Comparison of ENCODE assay signal across 1 cellular context in genomic region chr17:8173056-8173870, GRCh38.
TF ChIP-seq lines count a peak whose summit lies in the region.

No MANE protein-coding gene starts in this region.

TF ChIP-seq in Ishikawa, 13 proteins besides CTCF, POLR2A, EP300 and RAD21 (continued from another document):
- TF ChIP-seq, protein P1, sequence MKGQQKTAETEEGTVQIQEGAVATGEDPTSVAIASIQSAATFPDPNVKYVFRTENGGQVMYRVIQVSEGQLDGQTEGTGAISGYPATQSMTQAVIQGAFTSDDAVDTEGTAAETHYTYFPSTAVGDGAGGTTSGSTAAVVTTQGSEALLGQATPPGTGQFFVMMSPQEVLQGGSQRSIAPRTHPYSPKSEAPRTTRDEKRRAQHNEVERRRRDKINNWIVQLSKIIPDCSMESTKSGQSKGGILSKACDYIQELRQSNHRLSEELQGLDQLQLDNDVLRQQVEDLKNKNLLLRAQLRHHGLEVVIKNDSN (IDR thresholded peaks at IDR 0.05): peak; percentile 36; the same call in 1 of the 2 replicates
- no peak for TF ChIP-seq FOXM1 (IDR thresholded peaks at IDR 0.05; ENCODE audit: borderline replicate concordance, low read depth)
- peak; percentile 50; the same call in 1 of the 2 replicates for TF ChIP-seq YY1 (IDR thresholded peaks at IDR 0.05; ENCODE audit: low read depth)
- TF ChIP-seq CEBPB (IDR thresholded peaks at IDR 0.05): peak; percentile 92
- peak; percentile 83 for TF ChIP-seq TCF12 (IDR thresholded peaks at IDR 0.05; ENCODE audit: low read depth)
- no peak for TF ChIP-seq TAF1 (IDR thresholded peaks at IDR 0.05; ENCODE audit: low read depth)
- TF ChIP-seq ZBTB7A (IDR thresholded peaks at IDR 0.05; ENCODE audit: low read depth): no peak
